ENCODE assay signal across 8 cellular contexts in genomic region chr22:36776722-36777121, GRCh38. TPM values are rescaled to one million over a fixed set of nuclear protein-coding genes. Genes with fewer than 3 reads are reported as not detected.
DNase-seq lines count a peak whose midpoint lies in the region; ATAC-seq and TF ChIP-seq lines count a peak whose summit lies in the region.

No MANE protein-coding gene starts in this region.

- H3K4me3 ChIP-seq in left ventricle myocardium inferior, result peak overlapping the region; percentile 52
- H3K4me3 ChIP-seq in right cardiac atrium (ENCODE audit: low read length), result no peak overlapping the region
- peak overlapping the region; percentile 70 for H3K4me3 ChIP-seq in adipocyte (ENCODE audit: low read length)
- H3K4me3 ChIP-seq in mesendoderm (ENCODE audit: low read length), result no peak overlapping the region
- H3K4me3 ChIP-seq in upper lobe of left lung, result peak overlapping the region in 3 of 4 donors; percentile 3 to 90 (median 39)

- no peak overlapping the region for H2BK5ac ChIP-seq in mesendoderm (ENCODE audit: low read length)

- H2BK15ac ChIP-seq in mesendoderm (replicated peaks; ENCODE audit: low read depth), result no peak overlapping the region

- H2BK120ac ChIP-seq in mesendoderm (ENCODE audit: low read depth, low read length), result no peak overlapping the region

- in situ Hi-C loops in GM13977 (cut with MboI; ENCODE audit: low pct_unique_long_range_greater_than_20kb, low sequenced_read_pairs, unreplicated experiment), result loop anchor here (10.0 kb wide), 1 partner anchor 428 kb away; no protein-coding TSS in a partner anchor

- no peak overlapping the region for H3K23ac ChIP-seq in mesendoderm (ENCODE audit: low read length)

- H3K56ac ChIP-seq in mesendoderm (ENCODE audit: low read length), result peak overlapping the region; percentile 81

- no peak overlapping the region for H4K8ac ChIP-seq in mesendoderm (ENCODE audit: low read depth, low read length)

- H3K79me2 ChIP-seq in mesendoderm (ENCODE audit: control insufficient read depth, insufficient read depth, low read length), result no peaks in the 10 kb centered on the region

- H3K4me2 ChIP-seq in mesendoderm (ENCODE audit: low read length), result peak overlapping the region; percentile 49

- H4K5ac ChIP-seq in mesendoderm (ENCODE audit: low read length), result peak overlapping the region; percentile 21

- H3K27me3 ChIP-seq in left ventricle myocardium inferior (ENCODE audit: low read depth) (no peaks in the 10 kb centered on the region), right cardiac atrium (ENCODE audit: control insufficient read depth, insufficient read depth) (no peaks in the 10 kb centered on the region), adipocyte (replicated peaks; ENCODE audit: control insufficient read depth, insufficient read depth, low read length) (no peaks in the 10 kb centered on the region), mesendoderm (ENCODE audit: insufficient read depth, low read length, poor library complexity) (no peaks in the 10 kb centered on the region), upper lobe of left lung (no peaks in the 10 kb centered on the region)

- H3K9me3 ChIP-seq in left ventricle myocardium inferior (replicated peaks) (no peaks in the 10 kb centered on the region), right cardiac atrium (ENCODE audit: control insufficient read depth, low read length) (no peaks in the 10 kb centered on the region), adipocyte (ENCODE audit: control insufficient read depth, low read length) (no peaks in the 10 kb centered on the region), upper lobe of left lung (no peaks in the 10 kb centered on the region)

- H3K27ac ChIP-seq in left ventricle myocardium inferior (replicated peaks) (peak overlapping the region; percentile 73), right cardiac atrium (ENCODE audit: low read length) (no peak overlapping the region), mesendoderm (ENCODE audit: low read depth, low read length) (no peak overlapping the region), upper lobe of left lung (peak overlapping the region in 1 of 4 donors; percentile 18)

- H3K79me1 ChIP-seq in mesendoderm (ENCODE audit: low read length), result no peaks in the 10 kb centered on the region

- ATAC-seq in right cardiac atrium (no peak), upper lobe of left lung (ENCODE audit: low FRiP score in 2 of 2) (no peak), HG02798 (IDR thresholded peaks at IDR 0.05; ENCODE audit: poor library complexity, unreplicated experiment) (no peak)

- peak overlapping the region; percentile 65 for H3K9ac ChIP-seq in adipocyte (ENCODE audit: low read length)
- peak overlapping the region; percentile 72 for H3K9ac ChIP-seq in mesendoderm (ENCODE audit: low read length)

- H3K36me3 ChIP-seq in left ventricle myocardium inferior (peaks cover 7% of the 10 kb centered on the region), adipocyte (ENCODE audit: control insufficient read depth, insufficient read depth, low read length, severe bottlenecking) (no peaks in the 10 kb centered on the region), mesendoderm (ENCODE audit: control insufficient read depth, insufficient read depth, low read length) (no peaks in the 10 kb centered on the region), upper lobe of left lung (peaks cover 0 to 7% (median 0%) of the 10 kb centered on the region in 4 donors)

- no peak overlapping the region for H3K4ac ChIP-seq in mesendoderm (ENCODE audit: low read depth, low read length)

- peaks cover 23% of the 10 kb centered on the region for H3K4me1 ChIP-seq in left ventricle myocardium inferior
- peaks cover 3% of the 10 kb centered on the region for H3K4me1 ChIP-seq in right cardiac atrium (ENCODE audit: control insufficient read depth, insufficient read depth, low read length)
- peaks cover 16% of the 10 kb centered on the region for H3K4me1 ChIP-seq in adipocyte (ENCODE audit: control insufficient read depth, insufficient read depth, low read length)
- no peaks in the 10 kb centered on the region for H3K4me1 ChIP-seq in mesendoderm (ENCODE audit: control insufficient read depth, low read depth, low read length)
- H3K4me1 ChIP-seq in upper lobe of left lung, result peaks cover 14 to 17% (median 16%) of the 10 kb centered on the region in 4 donors

- 66% methylated on average over 12 of the region's 12 CpGs for WGBS in right cardiac atrium
- WGBS in mesendoderm (ENCODE audit: extremely low coverage, insufficient coverage, low lambda C conversion rate), result no CpG with 5 or more reads among the region's 12 CpGs
- WGBS in upper lobe of left lung, 2 donors, result 72 to 75% methylated on average over 12 of the region's 12 CpGs

- DNase-seq in left ventricle myocardium inferior, result no peak
- no peak for DNase-seq in right cardiac atrium
- no peak for DNase-seq in adipocyte (ENCODE audit: low read depth)
- no peak for DNase-seq in mesendoderm
- no peak for DNase-seq in upper lobe of left lung
- no peak for DNase-seq in GM13977 (ENCODE audit: low spot score)
- no peak for DNase-seq in NCI-H526 treated with DMSO at 0.1 percent for 48 hours (lab: John Stamatoyannopoulos, UW)

- H3K18ac ChIP-seq in mesendoderm (ENCODE audit: low read length), result no peak overlapping the region

- H2AK5ac ChIP-seq in mesendoderm (ENCODE audit: low read length), result no peak overlapping the region

- no peak for TF ChIP-seq EP300 in upper lobe of left lung (IDR thresholded peaks at IDR 0.05)

- no peak for TF ChIP-seq CTCF in left ventricle myocardium inferior (IDR thresholded peaks at IDR 0.05; ENCODE audit: borderline replicate concordance)
- TF ChIP-seq CTCF in upper lobe of left lung (IDR thresholded peaks at IDR 0.05), result no peak
- TF ChIP-seq CTCF in GM13977 (IDR thresholded peaks at IDR 0.05; ENCODE audit: extremely low read depth, insufficient read depth, missing control alignments), result no peak

- TF ChIP-seq POLR2A in upper lobe of left lung (IDR thresholded peaks at IDR 0.05), result no peak

- intact Hi-C loops in left ventricle myocardium inferior (cut with micrococcal nuclease) (no loop called here), right cardiac atrium (cut with DNase I) (no loop called here)

RNA-seq across cellular contexts. Expression of gene IFT27, which starts 0.8 kb away (rescaled TPM):
- total RNA-seq in left ventricle myocardium inferior (31.2 TPM), right cardiac atrium (10 to 100 TPM; 24.1 to 37.6 (median 32.3) TPM), upper lobe of left lung (10 to 100 TPM; 12.6 to 43.0 (median 27.4) TPM)
- polyA plus RNA-seq in right cardiac atrium, result 32.5 TPM
- 22.0 TPM for polyA plus RNA-seq in mesendoderm (2013, experiment 1 of 2)
- 21.5 TPM for polyA plus RNA-seq in mesendoderm (2013, experiment 2 of 2)

RNA-seq across cellular contexts. Expression of gene PVALB, which starts 40.1 kb away (rescaled TPM):
- total RNA-seq in left ventricle myocardium inferior, result not detected
- not detected for total RNA-seq in right cardiac atrium
- polyA plus RNA-seq in right cardiac atrium, result not detected
- polyA plus RNA-seq in mesendoderm (2013, experiment 1 of 2), result 1.1 TPM
- 1.7 TPM for polyA plus RNA-seq in mesendoderm (2013, experiment 2 of 2)
- 1 to 10 TPM in 3 of 6 donors, not detected in 3; 1.5 to 3.3 (median 1.8) TPM for total RNA-seq in upper lobe of left lung

Comparison
In these comparisons a context has a peak if more than half of its experiments do, and no peak if none do; other contexts are left out.
1. H3K4me3 ChIP-seq: peak in left ventricle myocardium inferior (single experiment), adipocyte (single experiment) and upper lobe of left lung (3 of 4); none in right cardiac atrium (single experiment) and mesendoderm (single experiment).